ENCODE assay signal across 8 cellular contexts in genomic region chr10:79149662-79150443, GRCh38.
A peak's percentile ranks its signal among the peaks of the same experiment; 100 is the strongest.
DNase-seq lines count a peak whose midpoint lies in the region; ATAC-seq and TF ChIP-seq lines count a peak whose summit lies in the region.

No MANE protein-coding gene starts in this region.

- H2AK5ac ChIP-seq in trophoblast cell (ENCODE audit: low read length) = no peak overlapping the region

- H2AFZ ChIP-seq in trophoblast cell (ENCODE audit: insufficient read depth, low read length, poor library complexity) = no peak overlapping the region

- TF ChIP-seq CTCF in foreskin keratinocyte (conservative IDR thresholded peaks at IDR 0.05) = no peak

- DNase-seq in DMS153 treated with DMSO at 0.1 percent for 48 hours (lab: John Stamatoyannopoulos, UW; ENCODE audit: unreplicated experiment) (peak; percentile 69), GOT3 (lab: John Stamatoyannopoulos, UW) (peak; percentile 41), NCI-H1092 treated with DMSO at 0.1 percent for 48 hours (lab: John Stamatoyannopoulos, UW) (peak; percentile 46), foreskin keratinocyte (peak in 1 of 2 donors; percentile 39), trophoblast cell (peak in 1 of 2 donors; percentile 19), NCI-H128 (lab: John Stamatoyannopoulos, UW; ENCODE audit: unreplicated experiment) (no peak)
- DNase-seq in activated T-helper 1 cell treated with anti-CD3 and anti-CD28 coated beads, Interleukin-12 subunit alpha, Interleukin-12 subunit beta, Interleukin-2, Interleukin-4 antibody, amounts not matched to agents 30 ng/mL and 10 ng/mL and 1 ng/mL, durations not matched to agents 14 hours and 24 hours and 36 hours (ENCODE audit: low spot score) = peak; percentile 51

- H3K27me3 ChIP-seq in foreskin keratinocyte = no peaks in the 10 kb centered on the region
- H3K27me3 ChIP-seq in trophoblast cell (ENCODE audit: insufficient read depth, low read length) = no peaks in the 10 kb centered on the region

- peaks cover 2% of the 10 kb centered on the region for H3K79me2 ChIP-seq in trophoblast cell (ENCODE audit: control insufficient read depth, insufficient read depth, low read length, poor library complexity)

- peaks cover 3% of the 10 kb centered on the region for H3K9me3 ChIP-seq in trophoblast cell (ENCODE audit: insufficient read depth, low read depth, low read length)

- no peak overlapping the region for H3K23ac ChIP-seq in trophoblast cell (ENCODE audit: low read length)

- H3K4me1 Mint-ChIP-seq in activated T-helper 1 cell treated with anti-CD3 and anti-CD28 coated beads, Interleukin-12 subunit alpha, Interleukin-12 subunit beta, Interleukin-2, Interleukin-4 antibody, amounts not matched to agents 30 ng/mL and 10 ng/mL and 1 ng/mL, durations not matched to agents 14 hours and 24 hours and 36 hours (ENCODE audit: low read depth) = peaks cover 48% of the 10 kb centered on the region

- H3K14ac ChIP-seq in trophoblast cell (ENCODE audit: low read length) = peak overlapping the region; percentile 2

- H3K27me3 Mint-ChIP-seq in activated T-helper 1 cell treated with anti-CD3 and anti-CD28 coated beads, Interleukin-12 subunit alpha, Interleukin-12 subunit beta, Interleukin-2, Interleukin-4 antibody, amounts not matched to agents 30 ng/mL and 10 ng/mL and 1 ng/mL, durations not matched to agents 14 hours and 24 hours and 36 hours (ENCODE audit: insufficient read depth) = no peaks in the 10 kb centered on the region

- no peak overlapping the region for H4K8ac ChIP-seq in trophoblast cell (ENCODE audit: low read depth, low read length)

- no peak overlapping the region for H3K4me3 Mint-ChIP-seq in activated T-helper 1 cell treated with anti-CD3 and anti-CD28 coated beads, Interleukin-12 subunit alpha, Interleukin-12 subunit beta, Interleukin-2, Interleukin-4 antibody, amounts not matched to agents 30 ng/mL and 10 ng/mL and 1 ng/mL, durations not matched to agents 14 hours and 24 hours and 36 hours

- H3K36me3 Mint-ChIP-seq in activated T-helper 1 cell treated with anti-CD3 and anti-CD28 coated beads, Interleukin-12 subunit alpha, Interleukin-12 subunit beta, Interleukin-2, Interleukin-4 antibody, amounts not matched to agents 30 ng/mL and 10 ng/mL and 1 ng/mL, durations not matched to agents 14 hours and 24 hours and 36 hours (ENCODE audit: low read depth) = peaks cover 1% of the 10 kb centered on the region

- no peak overlapping the region for H2BK5ac ChIP-seq in trophoblast cell (ENCODE audit: low read depth, low read length, poor library complexity)

- peak overlapping the region; percentile 90 for H3K27ac ChIP-seq in foreskin keratinocyte
- no peak overlapping the region for H3K27ac ChIP-seq in trophoblast cell (ENCODE audit: low read depth, low read length)

- H3K18ac ChIP-seq in trophoblast cell (ENCODE audit: low read length) = peak overlapping the region; percentile 26

- H3K4me1 ChIP-seq in foreskin keratinocyte (peaks cover 32% of the 10 kb centered on the region), trophoblast cell (ENCODE audit: control insufficient read depth in 1 of 2, insufficient read depth in 2 of 2, low read length in 2 of 2) (peaks cover 25 to 27% of the 10 kb centered on the region in 2 experiments)

- no peak overlapping the region for H4K91ac ChIP-seq in trophoblast cell (ENCODE audit: low read depth, low read length)

- no peak overlapping the region for H3K4me3 ChIP-seq in trophoblast cell (ENCODE audit: low read depth, low read length)

- no peak overlapping the region for H3K4ac ChIP-seq in trophoblast cell (ENCODE audit: low read depth, low read length)

- no peak overlapping the region for H3K4me2 ChIP-seq in trophoblast cell (ENCODE audit: low read length)

- H3K9ac ChIP-seq in trophoblast cell (ENCODE audit: low read length) = no peak overlapping the region

- H3K27ac Mint-ChIP-seq in activated T-helper 1 cell treated with anti-CD3 and anti-CD28 coated beads, Interleukin-12 subunit alpha, Interleukin-12 subunit beta, Interleukin-2, Interleukin-4 antibody, amounts not matched to agents 30 ng/mL and 10 ng/mL and 1 ng/mL, durations not matched to agents 14 hours and 24 hours and 36 hours = peak overlapping the region; percentile 29

- no CpG with 5 or more reads among the region's 27 CpGs for WGBS in trophoblast cell (ENCODE audit: extremely low coverage, insufficient coverage, insufficient read length)

- H4K12ac ChIP-seq in trophoblast cell (ENCODE audit: low read depth, low read length) = no peak overlapping the region

- no peaks in the 10 kb centered on the region for H3K9me3 Mint-ChIP-seq in activated T-helper 1 cell treated with anti-CD3 and anti-CD28 coated beads, Interleukin-12 subunit alpha, Interleukin-12 subunit beta, Interleukin-2, Interleukin-4 antibody, amounts not matched to agents 30 ng/mL and 10 ng/mL and 1 ng/mL, durations not matched to agents 14 hours and 24 hours and 36 hours

- ATAC-seq in foreskin keratinocyte (peak; percentile 7), GM18870 (IDR thresholded peaks at IDR 0.05; ENCODE audit: unreplicated experiment) (no peak)

- H2BK120ac ChIP-seq in trophoblast cell (ENCODE audit: insufficient read depth, low read length, poor library complexity) = no peak overlapping the region

- intact Hi-C loops in activated T-helper 1 cell treated with anti-CD3 and anti-CD28 coated beads, Interleukin-12 subunit alpha, Interleukin-12 subunit beta, Interleukin-2, Interleukin-4 antibody, amounts not matched to agents 30 ng/mL and 10 ng/mL and 1 ng/mL, durations not matched to agents 14 hours and 24 hours and 36 hours (cut with micrococcal nuclease) = no loop called here

- H3K36me3 ChIP-seq in trophoblast cell (ENCODE audit: control insufficient read depth in 1 of 2, insufficient read depth in 2 of 2, low read length in 2 of 2) = peaks cover 59 to 67% of the 10 kb centered on the region in 2 experiments

- peaks cover 4% of the 10 kb centered on the region for H3K79me1 ChIP-seq in trophoblast cell (ENCODE audit: low read length)

- H2BK12ac ChIP-seq in trophoblast cell (ENCODE audit: low read length) = no peak overlapping the region
